1 cellular context compared by ENCODE assay signal in genomic region chr15:89226359-89227221, GRCh38.
TF ChIP-seq lines count a peak whose summit lies in the region.

No MANE protein-coding gene starts in this region.

TF ChIP-seq in K562, 482 proteins besides CTCF, POLR2A, EP300 and RAD21 (continued from another document and continues in another):
- TF ChIP-seq ZNF395 (CRISPR knock-in tag; IDR thresholded peaks at IDR 0.05) (no peak), MCM7 (IDR thresholded peaks at IDR 0.05) (no peak), HDAC8 (tag; IDR thresholded peaks at IDR 0.05) (no peak), PKNOX1 (IDR thresholded peaks at IDR 0.05) (no peak), TFAP4 (CRISPR knock-in tag; IDR thresholded peaks at IDR 0.05; ENCODE audit: borderline replicate concordance) (no peak), SRSF1 (IDR thresholded peaks at IDR 0.05; ENCODE audit: low read depth, low read length) (no peak), ZNF75A (CRISPR knock-in tag; IDR thresholded peaks at IDR 0.05) (no peak), ZNF561 (CRISPR knock-in tag; conservative IDR thresholded peaks at IDR 0.05) (no peak), POLR3A (IDR thresholded peaks at IDR 0.05; ENCODE audit: borderline replicate concordance, extremely low read depth, insufficient read depth, insufficient read length) (no peak), KLF13 (tag; IDR thresholded peaks at IDR 0.05; ENCODE audit: borderline replicate concordance, low read depth) (no peak), PURB (CRISPR knock-in tag; IDR thresholded peaks at IDR 0.05; ENCODE audit: low read depth) (no peak), NCOA1 (IDR thresholded peaks at IDR 0.05; ENCODE audit: low read depth) (no peak), CCAR2 (IDR thresholded peaks at IDR 0.05; ENCODE audit: low read depth, low read length) (no peak), SRSF7 (optimal IDR thresholded peaks at IDR 0.05; ENCODE audit: low read depth, low read length) (no peak), RBBP5 (IDR thresholded peaks at IDR 0.05; ENCODE audit: borderline replicate concordance, insufficient read depth, low read length, poor library complexity, severe bottlenecking) (peak; percentile 52), HDAC1 (IDR thresholded peaks at IDR 0.05) (0 out of 4 replicates have a peak, but pooled peaks of 1 of the 2 experiments have one; percentile 34), NFE2 (IDR thresholded peaks at IDR 0.05; ENCODE audit: low read depth) (no peak), NFIC (IDR thresholded peaks at IDR 0.05) (peak; percentile 47), HEY1 (CRISPR knock-in tag; IDR thresholded peaks at IDR 0.05; ENCODE audit: borderline replicate concordance) (no peak), XRCC4 (IDR thresholded peaks at IDR 0.05; ENCODE audit: extremely low read depth, insufficient read depth, insufficient read length) (no peak), RNF2 (IDR thresholded peaks at IDR 0.05) (no peak), ZZZ3 (IDR thresholded peaks at IDR 0.05) (no peak), ZNF551 (CRISPR knock-in tag; IDR thresholded peaks at IDR 0.05) (no peak), HNRNPLL (IDR thresholded peaks at IDR 0.05; ENCODE audit: low read depth, low read length, poor library complexity, severe bottlenecking) (no peak), ZEB2 (IDR thresholded peaks at IDR 0.05) (no peak), CBFA2T2 (conservative IDR thresholded peaks at IDR 0.05) (peak; percentile 83), E2F4 (CRISPR knock-in tag; IDR thresholded peaks at IDR 0.05; ENCODE audit: low read depth) (no peak), ELF2 (CRISPR knock-in tag; IDR thresholded peaks at IDR 0.05) (no peak), DACH1 (IDR thresholded peaks at IDR 0.05; ENCODE audit: partially characterized antibody) (no peak), ATF4 (CRISPR knock-in tag; IDR thresholded peaks at IDR 0.05) (no peak), ATF7 (IDR thresholded peaks at IDR 0.05) (0 out of 2 replicates have a peak, but pooled peaks have one; percentile 17), PCBP1 (IDR thresholded peaks at IDR 0.05; ENCODE audit: low read depth, low read length, poor library complexity, severe bottlenecking) (no peak), SIN3B (IDR thresholded peaks at IDR 0.05; ENCODE audit: low read depth) (no peak), RFX5 (IDR thresholded peaks at IDR 0.05; ENCODE audit: low read depth, low read length) (no peak), ZNF146 (CRISPR knock-in tag; IDR thresholded peaks at IDR 0.05; ENCODE audit: unreplicated experiment) (no peak), ZBTB9 (CRISPR knock-in tag; IDR thresholded peaks at IDR 0.05) (no peak), USF1 (CRISPR knock-in tag; IDR thresholded peaks at IDR 0.05) (peak; percentile 15; the same call in 1 of the 2 replicates), FOS (IDR thresholded peaks at IDR 0.05; ENCODE audit: extremely low read depth, insufficient read length) (no peak), SP2 (IDR thresholded peaks at IDR 0.05; ENCODE audit: extremely low read depth, low read depth, low read length, poor library complexity, severe bottlenecking) (no peak), LEF1 (IDR thresholded peaks at IDR 0.05) (no peak), GATA2 (CRISPR knock-in tag; IDR thresholded peaks at IDR 0.05) (peak; percentile 29; the same call in 1 of the 2 replicates), FOXA1 (IDR thresholded peaks at IDR 0.05; ENCODE audit: borderline replicate concordance) (no peak), FOXJ2 (tag; IDR thresholded peaks at IDR 0.05) (no peak), ZBTB17 (CRISPR knock-in tag; IDR thresholded peaks at IDR 0.05) (peak; percentile 96)
- TF ChIP-seq, protein P1, sequence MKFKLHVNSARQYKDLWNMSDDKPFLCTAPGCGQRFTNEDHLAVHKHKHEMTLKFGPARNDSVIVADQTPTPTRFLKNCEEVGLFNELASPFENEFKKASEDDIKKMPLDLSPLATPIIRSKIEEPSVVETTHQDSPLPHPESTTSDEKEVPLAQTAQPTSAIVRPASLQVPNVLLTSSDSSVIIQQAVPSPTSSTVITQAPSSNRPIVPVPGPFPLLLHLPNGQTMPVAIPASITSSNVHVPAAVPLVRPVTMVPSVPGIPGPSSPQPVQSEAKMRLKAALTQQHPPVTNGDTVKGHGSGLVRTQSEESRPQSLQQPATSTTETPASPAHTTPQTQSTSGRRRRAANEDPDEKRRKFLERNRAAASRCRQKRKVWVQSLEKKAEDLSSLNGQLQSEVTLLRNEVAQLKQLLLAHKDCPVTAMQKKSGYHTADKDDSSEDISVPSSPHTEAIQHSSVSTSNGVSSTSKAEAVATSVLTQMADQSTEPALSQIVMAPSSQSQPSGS (CRISPR knock-in tag; IDR thresholded peaks at IDR 0.05): no peak
- TF ChIP-seq, protein P2, sequence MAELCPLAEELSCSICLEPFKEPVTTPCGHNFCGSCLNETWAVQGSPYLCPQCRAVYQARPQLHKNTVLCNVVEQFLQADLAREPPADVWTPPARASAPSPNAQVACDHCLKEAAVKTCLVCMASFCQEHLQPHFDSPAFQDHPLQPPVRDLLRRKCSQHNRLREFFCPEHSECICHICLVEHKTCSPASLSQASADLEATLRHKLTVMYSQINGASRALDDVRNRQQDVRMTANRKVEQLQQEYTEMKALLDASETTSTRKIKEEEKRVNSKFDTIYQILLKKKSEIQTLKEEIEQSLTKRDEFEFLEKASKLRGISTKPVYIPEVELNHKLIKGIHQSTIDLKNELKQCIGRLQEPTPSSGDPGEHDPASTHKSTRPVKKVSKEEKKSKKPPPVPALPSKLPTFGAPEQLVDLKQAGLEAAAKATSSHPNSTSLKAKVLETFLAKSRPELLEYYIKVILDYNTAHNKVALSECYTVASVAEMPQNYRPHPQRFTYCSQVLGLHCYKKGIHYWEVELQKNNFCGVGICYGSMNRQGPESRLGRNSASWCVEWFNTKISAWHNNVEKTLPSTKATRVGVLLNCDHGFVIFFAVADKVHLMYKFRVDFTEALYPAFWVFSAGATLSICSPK (IDR thresholded peaks at IDR 0.05; ENCODE audit: borderline replicate concordance): no peak
- TF ChIP-seq, protein P3, sequence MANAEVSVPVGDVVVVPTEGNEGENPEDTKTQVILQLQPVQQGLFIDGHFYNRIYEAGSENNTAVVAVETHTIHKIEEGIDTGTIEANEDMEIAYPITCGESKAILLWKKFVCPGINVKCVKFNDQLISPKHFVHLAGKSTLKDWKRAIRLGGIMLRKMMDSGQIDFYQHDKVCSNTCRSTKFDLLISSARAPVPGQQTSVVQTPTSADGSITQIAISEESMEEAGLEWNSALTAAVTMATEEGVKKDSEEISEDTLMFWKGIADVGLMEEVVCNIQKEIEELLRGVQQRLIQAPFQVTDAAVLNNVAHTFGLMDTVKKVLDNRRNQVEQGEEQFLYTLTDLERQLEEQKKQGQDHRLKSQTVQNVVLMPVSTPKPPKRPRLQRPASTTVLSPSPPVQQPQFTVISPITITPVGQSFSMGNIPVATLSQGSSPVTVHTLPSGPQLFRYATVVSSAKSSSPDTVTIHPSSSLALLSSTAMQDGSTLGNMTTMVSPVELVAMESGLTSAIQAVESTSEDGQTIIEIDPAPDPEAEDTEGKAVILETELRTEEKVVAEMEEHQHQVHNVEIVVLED (CRISPR knock-in tag; IDR thresholded peaks at IDR 0.05): no peak
- TF ChIP-seq, protein P4, sequence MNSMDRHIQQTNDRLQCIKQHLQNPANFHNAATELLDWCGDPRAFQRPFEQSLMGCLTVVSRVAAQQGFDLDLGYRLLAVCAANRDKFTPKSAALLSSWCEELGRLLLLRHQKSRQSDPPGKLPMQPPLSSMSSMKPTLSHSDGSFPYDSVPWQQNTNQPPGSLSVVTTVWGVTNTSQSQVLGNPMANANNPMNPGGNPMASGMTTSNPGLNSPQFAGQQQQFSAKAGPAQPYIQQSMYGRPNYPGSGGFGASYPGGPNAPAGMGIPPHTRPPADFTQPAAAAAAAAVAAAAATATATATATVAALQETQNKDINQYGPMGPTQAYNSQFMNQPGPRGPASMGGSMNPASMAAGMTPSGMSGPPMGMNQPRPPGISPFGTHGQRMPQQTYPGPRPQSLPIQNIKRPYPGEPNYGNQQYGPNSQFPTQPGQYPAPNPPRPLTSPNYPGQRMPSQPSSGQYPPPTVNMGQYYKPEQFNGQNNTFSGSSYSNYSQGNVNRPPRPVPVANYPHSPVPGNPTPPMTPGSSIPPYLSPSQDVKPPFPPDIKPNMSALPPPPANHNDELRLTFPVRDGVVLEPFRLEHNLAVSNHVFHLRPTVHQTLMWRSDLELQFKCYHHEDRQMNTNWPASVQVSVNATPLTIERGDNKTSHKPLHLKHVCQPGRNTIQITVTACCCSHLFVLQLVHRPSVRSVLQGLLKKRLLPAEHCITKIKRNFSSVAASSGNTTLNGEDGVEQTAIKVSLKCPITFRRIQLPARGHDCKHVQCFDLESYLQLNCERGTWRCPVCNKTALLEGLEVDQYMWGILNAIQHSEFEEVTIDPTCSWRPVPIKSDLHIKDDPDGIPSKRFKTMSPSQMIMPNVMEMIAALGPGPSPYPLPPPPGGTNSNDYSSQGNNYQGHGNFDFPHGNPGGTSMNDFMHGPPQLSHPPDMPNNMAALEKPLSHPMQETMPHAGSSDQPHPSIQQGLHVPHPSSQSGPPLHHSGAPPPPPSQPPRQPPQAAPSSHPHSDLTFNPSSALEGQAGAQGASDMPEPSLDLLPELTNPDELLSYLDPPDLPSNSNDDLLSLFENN (IDR thresholded peaks at IDR 0.05; ENCODE audit: low read depth in 2 of 2, low read length in 2 of 2): peak in 1 of 2 experiments; percentile 48; a peak in 1 of 4 replicates
- TF ChIP-seq, protein P5, sequence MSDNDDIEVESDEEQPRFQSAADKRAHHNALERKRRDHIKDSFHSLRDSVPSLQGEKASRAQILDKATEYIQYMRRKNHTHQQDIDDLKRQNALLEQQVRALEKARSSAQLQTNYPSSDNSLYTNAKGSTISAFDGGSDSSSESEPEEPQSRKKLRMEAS (CRISPR knock-in tag; IDR thresholded peaks at IDR 0.05): peak; percentile 77
